ENCODE assay signal across 1 cellular context in the genomic region with DNA sequence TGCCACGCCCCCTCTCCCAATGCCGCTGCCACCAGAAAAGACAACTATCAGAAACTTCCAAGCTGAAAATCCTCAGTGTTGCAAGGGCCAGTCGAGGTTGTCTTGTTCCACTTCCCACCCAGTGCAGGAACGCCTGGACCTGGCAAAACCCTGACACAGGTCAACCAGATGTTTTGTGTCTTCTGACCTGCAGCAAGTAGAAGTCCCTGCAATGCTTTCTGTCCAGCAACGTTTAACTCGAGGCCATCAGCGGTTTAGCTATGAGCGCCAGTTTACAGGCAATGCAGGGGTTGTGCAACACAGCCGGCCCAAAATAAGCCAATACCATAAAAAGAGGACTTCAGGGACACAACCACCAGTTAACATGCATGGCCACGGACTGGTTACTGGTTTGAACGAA.
TF ChIP-seq lines count a peak whose summit lies in the region.

No MANE protein-coding gene starts in this region.

TF ChIP-seq in H1, 55 proteins besides CTCF, POLR2A, EP300 and RAD21 (continued from another document):
- TF ChIP-seq, protein P1, sequence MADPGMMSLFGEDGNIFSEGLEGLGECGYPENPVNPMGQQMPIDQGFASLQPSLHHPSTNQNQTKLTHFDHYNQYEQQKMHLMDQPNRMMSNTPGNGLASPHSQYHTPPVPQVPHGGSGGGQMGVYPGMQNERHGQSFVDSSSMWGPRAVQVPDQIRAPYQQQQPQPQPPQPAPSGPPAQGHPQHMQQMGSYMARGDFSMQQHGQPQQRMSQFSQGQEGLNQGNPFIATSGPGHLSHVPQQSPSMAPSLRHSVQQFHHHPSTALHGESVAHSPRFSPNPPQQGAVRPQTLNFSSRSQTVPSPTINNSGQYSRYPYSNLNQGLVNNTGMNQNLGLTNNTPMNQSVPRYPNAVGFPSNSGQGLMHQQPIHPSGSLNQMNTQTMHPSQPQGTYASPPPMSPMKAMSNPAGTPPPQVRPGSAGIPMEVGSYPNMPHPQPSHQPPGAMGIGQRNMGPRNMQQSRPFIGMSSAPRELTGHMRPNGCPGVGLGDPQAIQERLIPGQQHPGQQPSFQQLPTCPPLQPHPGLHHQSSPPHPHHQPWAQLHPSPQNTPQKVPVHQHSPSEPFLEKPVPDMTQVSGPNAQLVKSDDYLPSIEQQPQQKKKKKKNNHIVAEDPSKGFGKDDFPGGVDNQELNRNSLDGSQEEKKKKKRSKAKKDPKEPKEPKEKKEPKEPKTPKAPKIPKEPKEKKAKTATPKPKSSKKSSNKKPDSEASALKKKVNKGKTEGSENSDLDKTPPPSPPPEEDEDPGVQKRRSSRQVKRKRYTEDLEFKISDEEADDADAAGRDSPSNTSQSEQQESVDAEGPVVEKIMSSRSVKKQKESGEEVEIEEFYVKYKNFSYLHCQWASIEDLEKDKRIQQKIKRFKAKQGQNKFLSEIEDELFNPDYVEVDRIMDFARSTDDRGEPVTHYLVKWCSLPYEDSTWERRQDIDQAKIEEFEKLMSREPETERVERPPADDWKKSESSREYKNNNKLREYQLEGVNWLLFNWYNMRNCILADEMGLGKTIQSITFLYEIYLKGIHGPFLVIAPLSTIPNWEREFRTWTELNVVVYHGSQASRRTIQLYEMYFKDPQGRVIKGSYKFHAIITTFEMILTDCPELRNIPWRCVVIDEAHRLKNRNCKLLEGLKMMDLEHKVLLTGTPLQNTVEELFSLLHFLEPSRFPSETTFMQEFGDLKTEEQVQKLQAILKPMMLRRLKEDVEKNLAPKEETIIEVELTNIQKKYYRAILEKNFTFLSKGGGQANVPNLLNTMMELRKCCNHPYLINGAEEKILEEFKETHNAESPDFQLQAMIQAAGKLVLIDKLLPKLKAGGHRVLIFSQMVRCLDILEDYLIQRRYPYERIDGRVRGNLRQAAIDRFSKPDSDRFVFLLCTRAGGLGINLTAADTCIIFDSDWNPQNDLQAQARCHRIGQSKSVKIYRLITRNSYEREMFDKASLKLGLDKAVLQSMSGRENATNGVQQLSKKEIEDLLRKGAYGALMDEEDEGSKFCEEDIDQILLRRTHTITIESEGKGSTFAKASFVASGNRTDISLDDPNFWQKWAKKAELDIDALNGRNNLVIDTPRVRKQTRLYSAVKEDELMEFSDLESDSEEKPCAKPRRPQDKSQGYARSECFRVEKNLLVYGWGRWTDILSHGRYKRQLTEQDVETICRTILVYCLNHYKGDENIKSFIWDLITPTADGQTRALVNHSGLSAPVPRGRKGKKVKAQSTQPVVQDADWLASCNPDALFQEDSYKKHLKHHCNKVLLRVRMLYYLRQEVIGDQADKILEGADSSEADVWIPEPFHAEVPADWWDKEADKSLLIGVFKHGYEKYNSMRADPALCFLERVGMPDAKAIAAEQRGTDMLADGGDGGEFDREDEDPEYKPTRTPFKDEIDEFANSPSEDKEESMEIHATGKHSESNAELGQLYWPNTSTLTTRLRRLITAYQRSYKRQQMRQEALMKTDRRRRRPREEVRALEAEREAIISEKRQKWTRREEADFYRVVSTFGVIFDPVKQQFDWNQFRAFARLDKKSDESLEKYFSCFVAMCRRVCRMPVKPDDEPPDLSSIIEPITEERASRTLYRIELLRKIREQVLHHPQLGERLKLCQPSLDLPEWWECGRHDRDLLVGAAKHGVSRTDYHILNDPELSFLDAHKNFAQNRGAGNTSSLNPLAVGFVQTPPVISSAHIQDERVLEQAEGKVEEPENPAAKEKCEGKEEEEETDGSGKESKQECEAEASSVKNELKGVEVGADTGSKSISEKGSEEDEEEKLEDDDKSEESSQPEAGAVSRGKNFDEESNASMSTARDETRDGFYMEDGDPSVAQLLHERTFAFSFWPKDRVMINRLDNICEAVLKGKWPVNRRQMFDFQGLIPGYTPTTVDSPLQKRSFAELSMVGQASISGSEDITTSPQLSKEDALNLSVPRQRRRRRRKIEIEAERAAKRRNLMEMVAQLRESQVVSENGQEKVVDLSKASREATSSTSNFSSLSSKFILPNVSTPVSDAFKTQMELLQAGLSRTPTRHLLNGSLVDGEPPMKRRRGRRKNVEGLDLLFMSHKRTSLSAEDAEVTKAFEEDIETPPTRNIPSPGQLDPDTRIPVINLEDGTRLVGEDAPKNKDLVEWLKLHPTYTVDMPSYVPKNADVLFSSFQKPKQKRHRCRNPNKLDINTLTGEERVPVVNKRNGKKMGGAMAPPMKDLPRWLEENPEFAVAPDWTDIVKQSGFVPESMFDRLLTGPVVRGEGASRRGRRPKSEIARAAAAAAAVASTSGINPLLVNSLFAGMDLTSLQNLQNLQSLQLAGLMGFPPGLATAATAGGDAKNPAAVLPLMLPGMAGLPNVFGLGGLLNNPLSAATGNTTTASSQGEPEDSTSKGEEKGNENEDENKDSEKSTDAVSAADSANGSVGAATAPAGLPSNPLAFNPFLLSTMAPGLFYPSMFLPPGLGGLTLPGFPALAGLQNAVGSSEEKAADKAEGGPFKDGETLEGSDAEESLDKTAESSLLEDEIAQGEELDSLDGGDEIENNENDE (IDR thresholded peaks at IDR 0.05; ENCODE audit: insufficient replicate concordance, low read length) = no peak
- no peak for TF ChIP-seq EGR1 (IDR thresholded peaks at IDR 0.05; ENCODE audit: borderline replicate concordance, low read depth, low read length)
- TF ChIP-seq SIRT6 (IDR thresholded peaks at IDR 0.05; ENCODE audit: low read length) = no peak
- TF ChIP-seq HDAC6 (IDR thresholded peaks at IDR 0.05; ENCODE audit: low read depth, low read length) = no peak
